Comparison of ENCODE assay signal across 1 cellular context in the genomic region with DNA sequence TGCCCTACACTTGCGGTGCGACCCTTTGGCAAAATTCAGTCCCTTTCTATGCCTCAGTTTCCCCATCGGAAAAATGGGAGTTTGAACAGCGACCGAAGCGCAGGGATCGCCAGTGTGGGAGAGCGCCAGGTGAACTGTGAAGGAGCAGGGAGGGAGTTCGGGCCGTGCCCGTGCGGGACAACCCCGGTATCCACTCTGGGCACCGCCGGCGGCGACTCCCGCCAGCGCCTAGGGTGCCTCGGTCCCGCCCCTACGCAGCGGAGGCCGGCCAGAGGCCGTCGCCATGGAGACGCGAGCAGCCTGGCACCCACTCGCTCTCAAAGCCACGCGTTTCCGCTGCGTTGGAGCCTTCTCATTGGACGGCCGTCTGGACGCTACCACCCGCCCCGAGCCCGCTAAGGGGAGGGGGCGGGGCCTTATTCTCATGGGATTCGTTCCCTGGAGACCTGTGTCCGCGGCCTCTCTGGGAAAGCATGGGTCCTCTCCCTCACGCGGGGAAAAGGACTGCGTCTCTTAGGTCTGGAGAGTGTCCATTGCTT.
TF ChIP-seq lines count a peak whose summit lies in the region.

No MANE protein-coding gene starts in this region.

TF ChIP-seq in GM12878, 131 proteins besides CTCF, POLR2A, EP300 and RAD21 (continued from another document and continues in another):
- TF ChIP-seq POLR2AphosphoS5 (IDR thresholded peaks at IDR 0.05; ENCODE audit: low read length): peak; percentile 77; the same call in 1 of the 2 replicates
- no peak for TF ChIP-seq CHD2 (IDR thresholded peaks at IDR 0.05; ENCODE audit: borderline replicate concordance, low read depth, low read length)
- no peak for TF ChIP-seq SREBF2 (IDR thresholded peaks at IDR 0.05; ENCODE audit: low read length)
- TF ChIP-seq NR2C2 (IDR thresholded peaks at IDR 0.05; ENCODE audit: borderline replicate concordance, control insufficient read depth, insufficient read length, low read depth): no peak
- TF ChIP-seq ASH2L (IDR thresholded peaks at IDR 0.05; ENCODE audit: borderline replicate concordance, low read depth): no peak
- no peak for TF ChIP-seq CBFB (IDR thresholded peaks at IDR 0.05; ENCODE audit: low read depth)
- TF ChIP-seq, protein P1, sequence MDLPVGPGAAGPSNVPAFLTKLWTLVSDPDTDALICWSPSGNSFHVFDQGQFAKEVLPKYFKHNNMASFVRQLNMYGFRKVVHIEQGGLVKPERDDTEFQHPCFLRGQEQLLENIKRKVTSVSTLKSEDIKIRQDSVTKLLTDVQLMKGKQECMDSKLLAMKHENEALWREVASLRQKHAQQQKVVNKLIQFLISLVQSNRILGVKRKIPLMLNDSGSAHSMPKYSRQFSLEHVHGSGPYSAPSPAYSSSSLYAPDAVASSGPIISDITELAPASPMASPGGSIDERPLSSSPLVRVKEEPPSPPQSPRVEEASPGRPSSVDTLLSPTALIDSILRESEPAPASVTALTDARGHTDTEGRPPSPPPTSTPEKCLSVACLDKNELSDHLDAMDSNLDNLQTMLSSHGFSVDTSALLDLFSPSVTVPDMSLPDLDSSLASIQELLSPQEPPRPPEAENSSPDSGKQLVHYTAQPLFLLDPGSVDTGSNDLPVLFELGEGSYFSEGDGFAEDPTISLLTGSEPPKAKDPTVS (IDR thresholded peaks at IDR 0.05; ENCODE audit: low read depth, low read length): no peak
- TF ChIP-seq RUNX3 (IDR thresholded peaks at IDR 0.05; ENCODE audit: low read length): no peak
- TF ChIP-seq NFXL1 (IDR thresholded peaks at IDR 0.05; ENCODE audit: borderline replicate concordance): no peak
- TF ChIP-seq CEBPB (IDR thresholded peaks at IDR 0.05; ENCODE audit: borderline replicate concordance in 1 of 2, low read depth in 2 of 2, low read length in 2 of 2): no peak
- TF ChIP-seq DPF2 (IDR thresholded peaks at IDR 0.05): peak; percentile 73
- TF ChIP-seq CUX1 (IDR thresholded peaks at IDR 0.05; ENCODE audit: insufficient replicate concordance, low read depth, low read length): peak; percentile 90
- TF ChIP-seq EGR1 (IDR thresholded peaks at IDR 0.05; ENCODE audit: borderline replicate concordance in 1 of 2, low read depth in 2 of 2, low read length in 2 of 2): no peak
- TF ChIP-seq BCL11A (IDR thresholded peaks at IDR 0.05; ENCODE audit: low read depth, low read length): no peak
- TF ChIP-seq, protein P2, sequence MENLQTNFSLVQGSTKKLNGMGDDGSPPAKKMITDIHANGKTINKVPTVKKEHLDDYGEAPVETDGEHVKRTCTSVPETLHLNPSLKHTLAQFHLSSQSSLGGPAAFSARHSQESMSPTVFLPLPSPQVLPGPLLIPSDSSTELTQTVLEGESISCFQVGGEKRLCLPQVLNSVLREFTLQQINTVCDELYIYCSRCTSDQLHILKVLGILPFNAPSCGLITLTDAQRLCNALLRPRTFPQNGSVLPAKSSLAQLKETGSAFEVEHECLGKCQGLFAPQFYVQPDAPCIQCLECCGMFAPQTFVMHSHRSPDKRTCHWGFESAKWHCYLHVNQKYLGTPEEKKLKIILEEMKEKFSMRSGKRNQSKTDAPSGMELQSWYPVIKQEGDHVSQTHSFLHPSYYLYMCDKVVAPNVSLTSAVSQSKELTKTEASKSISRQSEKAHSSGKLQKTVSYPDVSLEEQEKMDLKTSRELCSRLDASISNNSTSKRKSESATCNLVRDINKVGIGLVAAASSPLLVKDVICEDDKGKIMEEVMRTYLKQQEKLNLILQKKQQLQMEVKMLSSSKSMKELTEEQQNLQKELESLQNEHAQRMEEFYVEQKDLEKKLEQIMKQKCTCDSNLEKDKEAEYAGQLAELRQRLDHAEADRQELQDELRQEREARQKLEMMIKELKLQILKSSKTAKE (IDR thresholded peaks at IDR 0.05; ENCODE audit: low read depth, poor library complexity, severe bottlenecking): no peak
- no peak for TF ChIP-seq PRDM15 (CRISPR knock-in tag; IDR thresholded peaks at IDR 0.05)
- TF ChIP-seq IRF4 (IDR thresholded peaks at IDR 0.05; ENCODE audit: low read depth, low read length): no peak
- TF ChIP-seq CBX3 (IDR thresholded peaks at IDR 0.05; ENCODE audit: borderline replicate concordance, low read depth): no peak
- TF ChIP-seq RAD51 (IDR thresholded peaks at IDR 0.05): no peak
- TF ChIP-seq NBN (IDR thresholded peaks at IDR 0.05): no peak
- no peak for TF ChIP-seq CHD4 (IDR thresholded peaks at IDR 0.05)
- no peak for TF ChIP-seq ZNF687 (IDR thresholded peaks at IDR 0.05)
- TF ChIP-seq HCFC1 (IDR thresholded peaks at IDR 0.05; ENCODE audit: low read length): no peak
- TF ChIP-seq E4F1 (IDR thresholded peaks at IDR 0.05; ENCODE audit: borderline replicate concordance, partially characterized antibody): no peak
- peak in 1 of 2 experiments; percentile 11; a peak in 3 of 4 replicates for TF ChIP-seq IKZF2 (IDR thresholded peaks at IDR 0.05)
- no peak for TF ChIP-seq KAT2A (conservative IDR thresholded peaks at IDR 0.05; ENCODE audit: control insufficient read depth, low read depth, low read length)
- TF ChIP-seq, protein P3, sequence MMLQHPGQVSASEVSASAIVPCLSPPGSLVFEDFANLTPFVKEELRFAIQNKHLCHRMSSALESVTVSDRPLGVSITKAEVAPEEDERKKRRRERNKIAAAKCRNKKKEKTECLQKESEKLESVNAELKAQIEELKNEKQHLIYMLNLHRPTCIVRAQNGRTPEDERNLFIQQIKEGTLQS (IDR thresholded peaks at IDR 0.05; ENCODE audit: borderline replicate concordance, extremely low read depth, low read depth, low read length): no peak
- TF ChIP-seq SMC3 (IDR thresholded peaks at IDR 0.05; ENCODE audit: borderline replicate concordance, low read length): no peak
- TF ChIP-seq, protein P4, sequence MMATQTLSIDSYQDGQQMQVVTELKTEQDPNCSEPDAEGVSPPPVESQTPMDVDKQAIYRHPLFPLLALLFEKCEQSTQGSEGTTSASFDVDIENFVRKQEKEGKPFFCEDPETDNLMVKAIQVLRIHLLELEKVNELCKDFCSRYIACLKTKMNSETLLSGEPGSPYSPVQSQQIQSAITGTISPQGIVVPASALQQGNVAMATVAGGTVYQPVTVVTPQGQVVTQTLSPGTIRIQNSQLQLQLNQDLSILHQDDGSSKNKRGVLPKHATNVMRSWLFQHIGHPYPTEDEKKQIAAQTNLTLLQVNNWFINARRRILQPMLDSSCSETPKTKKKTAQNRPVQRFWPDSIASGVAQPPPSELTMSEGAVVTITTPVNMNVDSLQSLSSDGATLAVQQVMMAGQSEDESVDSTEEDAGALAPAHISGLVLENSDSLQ (IDR thresholded peaks at IDR 0.05): no peak
- no peak for TF ChIP-seq SMARCA5 (IDR thresholded peaks at IDR 0.05)
- peak; percentile 29 for TF ChIP-seq SIX5 (IDR thresholded peaks at IDR 0.05; ENCODE audit: low read depth, low read length, severe bottlenecking)
- no peak for TF ChIP-seq ETV6 (conservative IDR thresholded peaks at IDR 0.05 in 1 of 2, IDR thresholded peaks at IDR 0.05 in 1 of 2; ENCODE audit: borderline replicate concordance in 1 of 2, low read depth in 1 of 2)
- no peak; the same call in 1 of the 2 replicates for TF ChIP-seq PML (IDR thresholded peaks at IDR 0.05; ENCODE audit: low read length)
- TF ChIP-seq ZNF24 (IDR thresholded peaks at IDR 0.05): no peak
